Comparison of ENCODE assay signal across 21 cellular contexts in genomic region chrX:68821616-68822015, GRCh38. TPM values are rescaled to one million over a fixed set of nuclear protein-coding genes. Genes with fewer than 3 reads are reported as not detected.
DNase-seq lines count a peak whose midpoint lies in the region; ATAC-seq and TF ChIP-seq lines count a peak whose summit lies in the region.
"Had no signal": no experiment of that assay in that cellular context is flagged by ENCODE, and none has a peak within 500 bp of the region (broad histone marks: within the 10 kb centered on the region; RNA-seq: fewer than 3 reads in every experiment).

No MANE protein-coding gene starts in this region.

- no peak overlapping the region for H3K56ac ChIP-seq in IMR-90 (ENCODE audit: extremely low read depth, insufficient read depth, low read length)

- H2AFZ ChIP-seq in IMR-90 (replicated peaks; ENCODE audit: low read length, poor library complexity): peak overlapping the region; percentile 39

- no peak overlapping the region for H2BK20ac ChIP-seq in IMR-90 (ENCODE audit: low read depth, low read length)

- in situ Hi-C loops in IMR-90 (cut with MboI; ENCODE audit: low sequenced_read_pairs): loop anchor here (5.0 to 10.0 kb wide), 2 partner anchors 461 to 563 kb away; no protein-coding TSS in a partner anchor

- H2BK5ac ChIP-seq in IMR-90 (ENCODE audit: low read depth, low read length, poor library complexity, severe bottlenecking): no peak overlapping the region

- H2AK9ac ChIP-seq in IMR-90 (replicated peaks; ENCODE audit: low read depth, low read length, poor library complexity): no peak overlapping the region

- no peak overlapping the region for H2BK120ac ChIP-seq in IMR-90 (ENCODE audit: low read depth, low read length)

- no peak overlapping the region for H3K27ac ChIP-seq in heart left ventricle
- no peak overlapping the region for H3K27ac ChIP-seq in IMR-90 (ENCODE audit: insufficient read depth, low read length)
- H3K27ac ChIP-seq in naive thymus-derived CD4-positive, alpha-beta T cell (ENCODE audit: low read depth, low read length): no peak overlapping the region
- H3K27ac ChIP-seq in prostate gland: no peak overlapping the region
- H3K27ac ChIP-seq: 22Rv1, A549, BLaER1 had no signal

- no peaks in the 10 kb centered on the region for H4K20me1 ChIP-seq in IMR-90 (ENCODE audit: insufficient read depth, low read length)

- peaks cover 0 to 14% (median 0%) of the 10 kb centered on the region in 9 donors for H3K27me3 ChIP-seq in heart left ventricle
- peaks cover 35% of the 10 kb centered on the region for H3K27me3 ChIP-seq in IMR-90 (ENCODE audit: control insufficient read depth, insufficient read depth, low read length)
- no peaks in the 10 kb centered on the region for H3K27me3 ChIP-seq in naive thymus-derived CD4-positive, alpha-beta T cell (ENCODE audit: control insufficient read depth in 2 of 2, insufficient read depth in 2 of 2, low read length in 2 of 2)
- H3K27me3 ChIP-seq in prostate gland (replicated peaks; ENCODE audit: insufficient read depth): no peaks in the 10 kb centered on the region
- H3K27me3 ChIP-seq: BE2C had no signal

- H3K27ac Mint-ChIP-seq in naive thymus-derived CD4-positive, alpha-beta T cell: no peak overlapping the region
- H3K27ac Mint-ChIP-seq: CD14-positive monocyte; CD4-positive, alpha-beta memory T cell had no signal

- H3K4me1 Mint-ChIP-seq in naive thymus-derived CD4-positive, alpha-beta T cell: peaks cover 0 to 4% (median 0%) of the 10 kb centered on the region in 7 donors

- no peak overlapping the region for H2BK15ac ChIP-seq in IMR-90 (ENCODE audit: low read depth, low read length)

- peaks cover 0 to 6% (median 2%) of the 10 kb centered on the region in 5 donors for H3K27me3 Mint-ChIP-seq in naive thymus-derived CD4-positive, alpha-beta T cell
- H3K27me3 Mint-ChIP-seq: CD4-positive, alpha-beta memory T cell; CD4-positive, CD25-positive, alpha-beta regulatory T cell; CD8-positive, alpha-beta memory T cell had no signal

- ATAC-seq in heart left ventricle: no peak
- no peak for ATAC-seq in IMR-90 (ENCODE audit: low read depth)
- ATAC-seq in naive thymus-derived CD4-positive, alpha-beta T cell: no peak

- no peaks in the 10 kb centered on the region for H3K36me3 ChIP-seq in heart left ventricle
- H3K36me3 ChIP-seq in IMR-90 (ENCODE audit: control insufficient read depth, insufficient read depth, low read length): no peaks in the 10 kb centered on the region
- no peaks in the 10 kb centered on the region for H3K36me3 ChIP-seq in naive thymus-derived CD4-positive, alpha-beta T cell (ENCODE audit: control insufficient read depth in 2 of 3, insufficient read depth in 3 of 3, low read length in 3 of 3)
- H3K36me3 ChIP-seq in prostate gland: no peaks in the 10 kb centered on the region
- H3K36me3 ChIP-seq: BE2C, BLaER1 had no signal

- H3K4me3 ChIP-seq in heart left ventricle (no peak overlapping the region), IMR-90 (ENCODE audit: insufficient read depth, low read depth, low read length) (no peak overlapping the region), prostate gland (no peak overlapping the region)
- no peak overlapping the region for H3K4me3 ChIP-seq in naive thymus-derived CD4-positive, alpha-beta T cell (ENCODE audit: low read length)
- H3K4me3 ChIP-seq: A549, BLaER1, GM12878 had no signal

- H3K4ac ChIP-seq in IMR-90 (ENCODE audit: low read depth, low read length): no peak overlapping the region

- POLR2A ChIA-PET in IMR-90 (lab: Charles Lee; ENCODE audit: unreplicated experiment): no interaction called here
- POLR2A ChIA-PET in naive thymus-derived CD4-positive, alpha-beta T cell (lab: Charles Lee): no interaction called here

- H4K5ac ChIP-seq in IMR-90 (ENCODE audit: low read depth, low read length): no peak overlapping the region

- TF ChIP-seq POLR2A in heart left ventricle (IDR thresholded peaks at IDR 0.05) (no peak), IMR-90 (IDR thresholded peaks at IDR 0.05; ENCODE audit: low read depth, low read length) (no peak), prostate gland (IDR thresholded peaks at IDR 0.05) (no peak)

- H2AK5ac ChIP-seq in IMR-90 (ENCODE audit: low read depth, low read length): no peak overlapping the region

- intact Hi-C loops in cardiac septum (cut with DNase I): loop anchor here (5.0 kb wide), 2 partner anchors 566 to 796 kb away; partner anchors contain the start of gene EDA
- intact Hi-C loops in heart left ventricle (cut with DNase I): loop anchor here in 8 of 10 donors (1.0 to 10.0 kb wide), 11 partner anchors 213 to 1276 kb away; partner anchors contain the start of gene PJA1 (in 2 of the 8)
- intact Hi-C loops in IMR-90 (cut with micrococcal nuclease): loop anchor here (1.0 to 5.0 kb wide), 4 partner anchors 465 to 1276 kb away; partner anchors contain the start of gene EDA
- intact Hi-C loops in naive thymus-derived CD4-positive, alpha-beta T cell (cut with micrococcal nuclease): loop anchor here in 1 of 2 donors (10.0 kb wide), 1 partner anchor 1633 kb away; no protein-coding TSS in a partner anchor
- intact Hi-C loops in prostate gland (cut with DNase I): loop anchor here (2.0 to 10.0 kb wide), 2 partner anchors 333 to 565 kb away; no protein-coding TSS in a partner anchor

- no peaks in the 10 kb centered on the region for H3K9me3 Mint-ChIP-seq in naive thymus-derived CD4-positive, alpha-beta T cell
- H3K9me3 Mint-ChIP-seq: CD14-positive monocyte; CD4-positive, CD25-positive, alpha-beta regulatory T cell; CD8-positive, alpha-beta memory T cell had no signal

- no peak overlapping the region for H3K4me3 Mint-ChIP-seq in naive thymus-derived CD4-positive, alpha-beta T cell
- H3K4me3 Mint-ChIP-seq: CD14-positive monocyte; CD4-positive, alpha-beta memory T cell; CD4-positive, CD25-positive, alpha-beta regulatory T cell had no signal

- H3K23ac ChIP-seq in IMR-90 (ENCODE audit: low read depth, low read length): no peak overlapping the region

- BruUV-seq in IMR-90 (replicated peaks; lab: Mats Ljungman, UMichigan): no TSS peak

- no peak overlapping the region for H4K8ac ChIP-seq in IMR-90 (ENCODE audit: low read depth in 2 of 2, low read length in 2 of 2)

- H3K4me2 ChIP-seq in IMR-90 (ENCODE audit: low read depth, low read length): no peak overlapping the region
- H3K4me2 ChIP-seq: BLaER1 had no signal

- no peaks in the 10 kb centered on the region for H3K36me3 Mint-ChIP-seq in naive thymus-derived CD4-positive, alpha-beta T cell
- H3K36me3 Mint-ChIP-seq: CD14-positive monocyte; CD4-positive, alpha-beta memory T cell; CD4-positive, CD25-positive, alpha-beta regulatory T cell; CD8-positive, alpha-beta memory T cell had no signal

- no peak for TF ChIP-seq CTCF in heart left ventricle (IDR thresholded peaks at IDR 0.05)
- no peak for TF ChIP-seq CTCF in IMR-90 (conservative IDR thresholded peaks at IDR 0.05; ENCODE audit: low read depth, low read length)
- TF ChIP-seq CTCF in prostate gland (IDR thresholded peaks at IDR 0.05): no peak

- DNase-seq in cardiac septum (ENCODE audit: low spot score): peak; percentile 58
- DNase-seq in heart left ventricle: no peak
- no peak for DNase-seq in IMR-90
- peak; percentile 41 for DNase-seq in islet precursor cell
- DNase-seq in stimulated activated CD4-positive, alpha-beta T cell treated with anti-CD3 and anti-CD28 coated beads, Interleukin-15, amount 100 ng/mL, for 24 hours: no peak
- DNase-seq in naive thymus-derived CD4-positive, alpha-beta T cell: no peak
- DNase-seq in prostate gland (ENCODE audit: low spot score): no peak
- DNase-seq: BE2C; C1 segment of cervical spinal cord; Caco-2; Calu3; CD4-positive, alpha-beta memory T cell; CD4-positive, CD25-positive, alpha-beta regulatory T cell; CD8-positive, alpha-beta memory T cell; DMS79 treated with DMSO at 0.1 percent for 48 hours; GDM1 had no signal

- H3K9me3 ChIP-seq in heart left ventricle: no peaks in the 10 kb centered on the region
- no peaks in the 10 kb centered on the region for H3K9me3 ChIP-seq in IMR-90 (ENCODE audit: control insufficient read depth, insufficient read depth, low read length)
- no peaks in the 10 kb centered on the region for H3K9me3 ChIP-seq in naive thymus-derived CD4-positive, alpha-beta T cell (ENCODE audit: control insufficient read depth in 2 of 3, low read length in 3 of 3)
- no peaks in the 10 kb centered on the region for H3K9me3 ChIP-seq in prostate gland
- H3K9me3 ChIP-seq: A549, BE2C, BLaER1, Caco-2 had no signal

- no peaks in the 10 kb centered on the region for H3K79me1 ChIP-seq in IMR-90 (ENCODE audit: low read depth in 1 of 2, low read length in 2 of 2)

- no peak overlapping the region for H3K14ac ChIP-seq in IMR-90 (replicated peaks; ENCODE audit: low read depth, low read length)

- dilution Hi-C loops in IMR-90 (cut with HindIII; ENCODE audit: low sequenced_read_pairs, unreplicated experiment): no loop called here

- H3K4me1 ChIP-seq in heart left ventricle (peaks cover 0 to 5% (median 0%) of the 10 kb centered on the region in 12 donors), IMR-90 (ENCODE audit: control insufficient read depth, insufficient read depth, low read length) (no peaks in the 10 kb centered on the region), prostate gland (replicated peaks) (no peaks in the 10 kb centered on the region)
- no peaks in the 10 kb centered on the region for H3K4me1 ChIP-seq in naive thymus-derived CD4-positive, alpha-beta T cell (ENCODE audit: control insufficient read depth in 2 of 2, insufficient read depth in 2 of 2, low read length in 2 of 2)
- H3K4me1 ChIP-seq: A549, BE2C, BLaER1, Caco-2 had no signal

- H3K9ac ChIP-seq in IMR-90 (ENCODE audit: low read depth, low read length): no peak overlapping the region
- H3K9ac ChIP-seq: BLaER1 had no signal

- no peak overlapping the region for H3K18ac ChIP-seq in IMR-90 (ENCODE audit: low read depth, low read length)

- CTCF ChIA-PET in IMR-90 (lab: Yijun Ruan, JAX): no interaction called here
- CTCF ChIA-PET in naive thymus-derived CD4-positive, alpha-beta T cell (lab: Charles Lee): no interaction called here

- H3K9me1 ChIP-seq in IMR-90 (ENCODE audit: insufficient read depth, low read length): no peaks in the 10 kb centered on the region

- no peak for TF ChIP-seq RAD21 in IMR-90 (IDR thresholded peaks at IDR 0.05; ENCODE audit: low read length)

- WGBS in heart left ventricle, 4 donors: 57 to 77% (median 71%) methylated on average over 2 to 3 of the region's 3 CpGs
- no CpG with 5 or more reads among the region's 3 CpGs for WGBS in IMR-90 (ENCODE audit: extremely low coverage in 2 of 2, insufficient read length in 1 of 2), 2 experiments
- WGBS in prostate gland: 79% methylated on average over 3 of the region's 3 CpGs

- no peak overlapping the region for H4K91ac ChIP-seq in IMR-90 (ENCODE audit: insufficient read depth, low read depth, low read length)

TF ChIP-seq in IMR-90, 13 proteins besides CTCF, POLR2A, EP300 and RAD21 (continues in another document):
- no peak for TF ChIP-seq NFE2L2 (IDR thresholded peaks at IDR 0.05; ENCODE audit: low read depth, low read length)

RNA-seq across cellular contexts. Expression of gene EFNB1, which starts 7.2 kb away (rescaled TPM):
- total RNA-seq in cardiac septum: 27.9 TPM
- 10 to 100 TPM; 15.9 to 78.8 (median 23.1) TPM for total RNA-seq in heart left ventricle
- polyA plus RNA-seq in heart left ventricle: 10 to 100 TPM; 25.4 to 33.2 TPM
- total RNA-seq in IMR-90 (2012; rRNA removed): 17.8 and 17.9 TPM in 2 replicates
- polyA plus RNA-seq in IMR-90 (2012; rRNA removed): 26.8 and 28.9 TPM in 2 replicates
- 21.0 and 40.2 TPM in 2 replicates for polyA plus RNA-seq in IMR-90 (2012; cell fraction: cytosol; rRNA removed)
- polyA plus RNA-seq in IMR-90 (2012; cell fraction: nucleus; rRNA removed; ENCODE audit: low replicate concordance): 20.1 and 22.0 TPM in 2 replicates
- 1 to 10 TPM; 2.6 to 4.8 (median 4.1) TPM for total RNA-seq in naive thymus-derived CD4-positive, alpha-beta T cell
- 1 to 10 TPM; 4.1 to 5.1 TPM for polyA plus RNA-seq in naive thymus-derived CD4-positive, alpha-beta T cell
- total RNA-seq in prostate gland: 10 to 100 TPM; 19.9 to 40.1 TPM

Comparison
In these comparisons a context has a peak if more than half of its experiments do, and no peak if none do; other contexts are left out.
1. DNase-seq: peak in cardiac septum (single experiment) and islet precursor cell (single experiment); none in heart left ventricle (0 of 5), IMR-90 (single experiment), stimulated activated CD4-positive, alpha-beta T cell treated with anti-CD3 and anti-CD28 coated beads, Interleukin-15, amount 100 ng/mL, for 24 hours (single experiment), naive thymus-derived CD4-positive, alpha-beta T cell (0 of 9) and prostate gland (single experiment).